In the genomic region with DNA sequence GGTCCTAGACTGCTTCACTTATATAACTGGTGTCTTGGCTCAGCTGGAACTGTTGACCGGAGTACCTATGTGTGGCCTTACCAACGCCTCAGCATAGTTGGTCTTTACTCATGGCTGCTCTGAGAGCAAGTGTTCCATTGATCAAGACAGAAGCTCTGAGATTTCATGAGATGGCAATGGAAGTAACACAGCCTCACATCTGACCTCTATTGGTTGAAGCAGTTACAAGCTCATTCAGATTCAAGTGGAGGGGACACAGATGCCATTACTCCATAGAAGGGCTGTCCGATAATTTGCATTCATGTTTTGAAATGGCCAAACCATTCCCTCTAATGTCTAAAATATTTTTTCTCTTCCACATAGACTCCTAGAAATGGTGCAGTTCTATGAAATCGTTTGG, we compare ENCODE assay signal across 1 cellular context.
TF ChIP-seq lines count a peak whose summit lies in the region.

No MANE protein-coding gene starts in this region.

TF ChIP-seq in IMR-90, 13 proteins besides CTCF, POLR2A, EP300 and RAD21:
- no peak for TF ChIP-seq MXI1 (IDR thresholded peaks at IDR 0.05; ENCODE audit: borderline replicate concordance, low read depth, low read length)
- TF ChIP-seq BHLHE40 (IDR thresholded peaks at IDR 0.05; ENCODE audit: low read depth, low read length): no peak
- no peak for TF ChIP-seq SMC3 (IDR thresholded peaks at IDR 0.05; ENCODE audit: low read depth, low read length)
- no peak for TF ChIP-seq CEBPB (IDR thresholded peaks at IDR 0.05; ENCODE audit: low read depth, low read length)
- no peak for TF ChIP-seq NFE2L2 (IDR thresholded peaks at IDR 0.05; ENCODE audit: low read depth, low read length)
- no peak for TF ChIP-seq FOS (IDR thresholded peaks at IDR 0.05; ENCODE audit: low read depth, low read length)
- TF ChIP-seq, protein P1, sequence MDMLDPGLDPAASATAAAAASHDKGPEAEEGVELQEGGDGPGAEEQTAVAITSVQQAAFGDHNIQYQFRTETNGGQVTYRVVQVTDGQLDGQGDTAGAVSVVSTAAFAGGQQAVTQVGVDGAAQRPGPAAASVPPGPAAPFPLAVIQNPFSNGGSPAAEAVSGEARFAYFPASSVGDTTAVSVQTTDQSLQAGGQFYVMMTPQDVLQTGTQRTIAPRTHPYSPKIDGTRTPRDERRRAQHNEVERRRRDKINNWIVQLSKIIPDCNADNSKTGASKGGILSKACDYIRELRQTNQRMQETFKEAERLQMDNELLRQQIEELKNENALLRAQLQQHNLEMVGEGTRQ (IDR thresholded peaks at IDR 0.05; ENCODE audit: low read depth, low read length): no peak
- TF ChIP-seq MAZ (IDR thresholded peaks at IDR 0.05; ENCODE audit: borderline replicate concordance, low read depth, low read length): no peak
- TF ChIP-seq, protein P2, sequence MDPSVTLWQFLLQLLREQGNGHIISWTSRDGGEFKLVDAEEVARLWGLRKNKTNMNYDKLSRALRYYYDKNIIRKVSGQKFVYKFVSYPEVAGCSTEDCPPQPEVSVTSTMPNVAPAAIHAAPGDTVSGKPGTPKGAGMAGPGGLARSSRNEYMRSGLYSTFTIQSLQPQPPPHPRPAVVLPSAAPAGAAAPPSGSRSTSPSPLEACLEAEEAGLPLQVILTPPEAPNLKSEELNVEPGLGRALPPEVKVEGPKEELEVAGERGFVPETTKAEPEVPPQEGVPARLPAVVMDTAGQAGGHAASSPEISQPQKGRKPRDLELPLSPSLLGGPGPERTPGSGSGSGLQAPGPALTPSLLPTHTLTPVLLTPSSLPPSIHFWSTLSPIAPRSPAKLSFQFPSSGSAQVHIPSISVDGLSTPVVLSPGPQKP (IDR thresholded peaks at IDR 0.05; ENCODE audit: borderline replicate concordance, low read depth, low read length): no peak
- TF ChIP-seq CHD1 (IDR thresholded peaks at IDR 0.05; ENCODE audit: low read depth, low read length): no peak
- TF ChIP-seq RCOR1 (IDR thresholded peaks at IDR 0.05; ENCODE audit: insufficient replicate concordance, low read length): no peak
